1 cellular context compared by ENCODE assay signal in genomic region chr4:2165391-2165790, GRCh38.
TF ChIP-seq lines count a peak whose summit lies in the region.

No MANE protein-coding gene starts in this region.

TF ChIP-seq in HepG2, 621 proteins besides CTCF, POLR2A, EP300 and RAD21 (continued from another document):
- no peak for TF ChIP-seq ZNF609 (CRISPR knock-in tag; IDR thresholded peaks at IDR 0.05; ENCODE audit: borderline replicate concordance)
- peak; percentile 59 for TF ChIP-seq HNF4A (CRISPR knock-in tag; IDR thresholded peaks at IDR 0.05)
- no peak for TF ChIP-seq TEF (CRISPR knock-in tag; IDR thresholded peaks at IDR 0.05)
- TF ChIP-seq PLSCR1 (CRISPR knock-in tag; IDR thresholded peaks at IDR 0.05; ENCODE audit: borderline replicate concordance): no peak
- peak; percentile 47; the same call in 1 of the 2 replicates for TF ChIP-seq CEBPG (CRISPR knock-in tag; IDR thresholded peaks at IDR 0.05)
